ENCODE assay signal across 1 cellular context in the genomic region with DNA sequence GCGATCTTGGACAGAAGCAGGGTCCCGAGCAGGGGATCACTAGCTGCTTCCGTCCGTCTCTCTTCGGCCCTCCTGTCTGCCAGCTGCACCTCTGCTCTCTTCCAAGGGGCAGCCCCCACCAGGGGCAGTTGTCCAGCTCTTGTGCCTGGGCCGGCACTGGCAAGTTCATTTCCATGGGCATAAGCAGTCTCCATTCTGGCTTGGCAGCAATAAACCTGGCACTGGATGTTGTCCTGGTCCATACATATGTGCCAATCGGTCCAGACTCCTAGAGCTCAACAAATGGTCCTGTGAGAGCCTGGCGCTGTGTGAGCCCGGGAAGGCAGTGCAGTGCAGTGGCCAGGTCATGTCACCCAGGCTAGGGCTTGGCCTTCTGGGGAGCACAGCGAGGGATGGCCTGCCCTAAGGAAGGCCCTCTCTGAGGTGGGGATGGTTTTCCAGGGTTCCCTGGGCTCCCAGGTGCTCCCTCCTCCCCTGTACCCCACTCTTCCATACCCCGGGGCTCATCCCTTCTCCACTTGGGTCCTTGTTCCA.
TF ChIP-seq lines count a peak whose summit lies in the region.

No MANE protein-coding gene starts in this region.

TF ChIP-seq in A549, 52 proteins besides CTCF, POLR2A, EP300 and RAD21:
- TF ChIP-seq MYC (IDR thresholded peaks at IDR 0.05; ENCODE audit: borderline replicate concordance, low read length), result no peak
- no peak for TF ChIP-seq TFCP2L1 (CRISPR knock-in tag; IDR thresholded peaks at IDR 0.05)
- no peak for TF ChIP-seq RNF2 (IDR thresholded peaks at IDR 0.05; ENCODE audit: borderline replicate concordance, low read depth)
- no peak for TF ChIP-seq KDM5A (IDR thresholded peaks at IDR 0.05)
- no peak for TF ChIP-seq NFE2L2 (conservative IDR thresholded peaks at IDR 0.05; ENCODE audit: low read length)
- TF ChIP-seq NR3C1 (IDR thresholded peaks at IDR 0.05), result no peak
- no peak for TF ChIP-seq HEYL (CRISPR knock-in tag; IDR thresholded peaks at IDR 0.05)
- no peak for TF ChIP-seq CHD2 (IDR thresholded peaks at IDR 0.05; ENCODE audit: low read length, partially characterized antibody)
- TF ChIP-seq, protein P1, sequence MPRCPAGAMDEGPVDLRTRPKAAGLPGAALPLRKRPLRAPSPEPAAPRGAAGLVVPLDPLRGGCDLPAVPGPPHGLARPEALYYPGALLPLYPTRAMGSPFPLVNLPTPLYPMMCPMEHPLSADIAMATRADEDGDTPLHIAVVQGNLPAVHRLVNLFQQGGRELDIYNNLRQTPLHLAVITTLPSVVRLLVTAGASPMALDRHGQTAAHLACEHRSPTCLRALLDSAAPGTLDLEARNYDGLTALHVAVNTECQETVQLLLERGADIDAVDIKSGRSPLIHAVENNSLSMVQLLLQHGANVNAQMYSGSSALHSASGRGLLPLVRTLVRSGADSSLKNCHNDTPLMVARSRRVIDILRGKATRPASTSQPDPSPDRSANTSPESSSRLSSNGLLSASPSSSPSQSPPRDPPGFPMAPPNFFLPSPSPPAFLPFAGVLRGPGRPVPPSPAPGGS (IDR thresholded peaks at IDR 0.05), result no peak
- TF ChIP-seq CEBPB (IDR thresholded peaks at IDR 0.05), result no peak
- no peak for TF ChIP-seq CBX2 (IDR thresholded peaks at IDR 0.05; ENCODE audit: borderline replicate concordance, low read depth)
- no peak for TF ChIP-seq TP53 (CRISPR knock-in tag; IDR thresholded peaks at IDR 0.05)
- TF ChIP-seq, protein P2, sequence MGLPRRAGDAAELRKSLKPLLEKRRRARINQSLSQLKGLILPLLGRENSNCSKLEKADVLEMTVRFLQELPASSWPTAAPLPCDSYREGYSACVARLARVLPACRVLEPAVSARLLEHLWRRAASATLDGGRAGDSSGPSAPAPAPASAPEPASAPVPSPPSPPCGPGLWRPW (IDR thresholded peaks at IDR 0.05), result no peak
- TF ChIP-seq MAZ (IDR thresholded peaks at IDR 0.05; ENCODE audit: borderline replicate concordance, low read depth, low read length), result no peak
- no peak for TF ChIP-seq RCOR1 (IDR thresholded peaks at IDR 0.05; ENCODE audit: low read depth, low read length)
- no peak for TF ChIP-seq KDM1A (IDR thresholded peaks at IDR 0.05; ENCODE audit: low read depth)
